22 cellular contexts compared by ENCODE assay signal in the genomic region with DNA sequence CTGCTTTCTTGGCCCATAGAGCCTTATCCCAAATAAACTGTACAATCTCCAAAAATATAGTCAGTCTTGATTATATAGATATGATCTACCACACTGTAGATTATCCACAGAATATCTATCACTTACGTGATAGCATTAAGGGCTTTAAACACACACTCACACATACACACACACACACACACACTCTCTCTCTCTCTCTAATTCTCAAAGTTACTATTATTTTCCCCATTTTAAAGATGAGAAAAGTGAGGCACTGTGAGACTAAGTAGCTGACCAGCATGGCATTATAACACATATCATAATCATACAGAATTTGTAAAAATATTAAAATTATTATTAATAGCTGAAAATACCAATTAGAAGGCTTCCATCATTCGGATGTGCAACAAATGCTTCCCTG.
"Had no signal": no experiment of that assay in that cellular context is flagged by ENCODE, and none has a peak within 500 bp of the region (broad histone marks: within the 10 kb centered on the region; RNA-seq: fewer than 3 reads in every experiment).

No MANE protein-coding gene starts in this region.

- H3K9me3 ChIP-seq: colonic mucosa, left lung, tibial artery had no signal

- H3K4me2 ChIP-seq: hepatocyte had no signal

- H3K27ac Mint-ChIP-seq: activated T-helper 2 cell treated with anti-CD3 and anti-CD28 coated beads, Interferon-gamma antibody, Interleukin-2, Interleukin-4, amounts not matched to agents 10 μg/mL and 5 μg/mL and 100 μg/mL, durations not matched to agents 14 hours and 24 hours and 36 hours; progenitor cell of endocrine pancreas; stimulated activated naive CD8-positive, alpha-beta T cell treated with anti-CD3 and anti-CD28 coated beads, Interleukin-15, amount 100 ng/mL, for 72 hours had no signal

- H3K4me1 ChIP-seq: colonic mucosa had no signal

- H3K4me3 ChIP-seq: colonic mucosa, dorsolateral prefrontal cortex, hepatocyte, left lung, tibial artery had no signal

- DNase-seq: activated CD4-positive, alpha-beta T cell treated with anti-CD3 and anti-CD28 coated beads, Interleukin-2, amount 50 U/mL, for 1 hour; activated CD4-positive, CD25-positive, alpha-beta regulatory T cell treated with anti-CD3 and anti-CD28 coated beads, Interleukin-2, amount 50 U/mL, for 72 hours; activated naive CD4-positive, alpha-beta T cell treated with Interleukin-2 at 50 U/mL for 16 hours; activated naive CD8-positive, alpha-beta T cell treated with anti-CD3 and anti-CD28 coated beads, Interleukin-2, amount 10 ng/mL, durations not matched to agents 7 days and 5 days; activated T-cell treated with anti-CD3 and anti-CD28 coated beads, Interleukin-2, amount 50 U/mL, for 1 hour; amniotic stem cell; colonic mucosa; dorsolateral prefrontal cortex; effector memory CD8-positive, alpha-beta T cell; foreskin melanocyte; kidney glomerular epithelial cell; left lung; midbrain; retina; stimulated activated CD4-positive, alpha-beta T cell treated with anti-CD3 and anti-CD28 coated beads, Interleukin-4, amount 100 ng/mL, for 4 hours; stimulated activated naive CD8-positive, alpha-beta T cell treated with anti-CD3 and anti-CD28 coated beads, Interleukin-15, amount 100 ng/mL, for 72 hours; tibial artery had no signal

- H3K36me3 Mint-ChIP-seq: natural killer cell treated with Interleukin-12 subunit alpha and Interleukin-12 subunit beta and Interleukin-15 and Interleukin-18, amount 100 ng/mL, for 72 hours had no signal

- H3K36me3 ChIP-seq: colonic mucosa, tibial artery had no signal

- H3K27me3 ChIP-seq: colonic mucosa, dorsolateral prefrontal cortex, hepatocyte, left lung, tibial artery had no signal

- ATAC-seq: effector memory CD8-positive, alpha-beta T cell; esophagus mucosa; left lung; natural killer cell treated with Interleukin-12 subunit alpha and Interleukin-12 subunit beta and Interleukin-15 and Interleukin-18, amount 100 ng/mL, for 72 hours; stimulated activated naive CD8-positive, alpha-beta T cell treated with anti-CD3 and anti-CD28 coated beads, Interleukin-15, amount 100 ng/mL, for 72 hours had no signal

- H3K27ac ChIP-seq: dorsolateral prefrontal cortex, hepatocyte, left lung, tibial artery had no signal

- H2AFZ ChIP-seq: hepatocyte had no signal

- H3K4me3 Mint-ChIP-seq: activated naive CD8-positive, alpha-beta T cell treated with anti-CD3 and anti-CD28 coated beads, Interleukin-2, amount 10 ng/mL, durations not matched to agents 7 days and 5 days; effector memory CD8-positive, alpha-beta T cell; stimulated activated naive CD8-positive, alpha-beta T cell treated with anti-CD3 and anti-CD28 coated beads, Interleukin-15, amount 100 ng/mL, for 72 hours had no signal

- H3K27me3 Mint-ChIP-seq: activated naive CD8-positive, alpha-beta T cell treated with anti-CD3 and anti-CD28 coated beads, Interleukin-2, amount 10 ng/mL, durations not matched to agents 7 days and 5 days; effector memory CD8-positive, alpha-beta T cell; natural killer cell treated with Interleukin-12 subunit alpha and Interleukin-12 subunit beta and Interleukin-15 and Interleukin-18, amount 100 ng/mL, for 72 hours; progenitor cell of endocrine pancreas; stimulated activated naive CD8-positive, alpha-beta T cell treated with anti-CD3 and anti-CD28 coated beads, Interleukin-15, amount 100 ng/mL, for 72 hours had no signal

- H3K9me3 Mint-ChIP-seq: activated naive CD8-positive, alpha-beta T cell treated with anti-CD3 and anti-CD28 coated beads, Interleukin-2, amount 10 ng/mL, durations not matched to agents 7 days and 5 days; activated T-helper 2 cell treated with anti-CD3 and anti-CD28 coated beads, Interferon-gamma antibody, Interleukin-2, Interleukin-4, amounts not matched to agents 10 μg/mL and 5 μg/mL and 100 μg/mL, durations not matched to agents 14 hours and 24 hours and 36 hours; effector memory CD8-positive, alpha-beta T cell; natural killer cell treated with Interleukin-12 subunit alpha and Interleukin-12 subunit beta and Interleukin-15 and Interleukin-18, amount 100 ng/mL, for 72 hours; stimulated activated naive CD8-positive, alpha-beta T cell treated with anti-CD3 and anti-CD28 coated beads, Interleukin-15, amount 100 ng/mL, for 72 hours had no signal
